Comparison of ENCODE assay signal across 24 cellular contexts in the genomic region with DNA sequence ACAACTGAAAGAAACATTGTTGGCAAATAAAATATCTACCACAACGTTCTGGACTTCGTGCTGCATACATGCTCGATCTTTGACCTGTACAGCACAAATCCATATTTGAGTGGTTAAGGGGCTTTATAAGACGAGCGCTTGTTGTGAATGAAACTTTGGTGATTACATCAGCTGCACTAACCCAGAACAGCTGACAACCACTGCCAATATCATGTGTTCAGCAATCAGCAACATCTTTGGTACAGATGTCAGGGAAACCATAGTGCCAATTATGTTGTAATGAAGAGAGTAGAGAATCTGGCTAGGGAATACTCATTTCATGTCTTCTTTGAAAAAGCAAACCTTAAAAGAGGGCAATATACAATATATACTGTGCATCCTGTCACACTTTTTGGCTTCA.
"Had no signal": no experiment of that assay in that cellular context is flagged by ENCODE, and none has a peak within 500 bp of the region (broad histone marks: within the 10 kb centered on the region; RNA-seq: fewer than 3 reads in every experiment).

No MANE protein-coding gene starts in this region.

- H3K27me3 ChIP-seq: adrenal gland, esophagus muscularis mucosa, hepatocyte, left lung, neutrophil, ovary, thyroid gland, upper lobe of right lung had no signal

- H3K4me1 ChIP-seq: adrenal gland, esophagus muscularis mucosa, left lung, prostate gland, thyroid gland, upper lobe of right lung had no signal

- DNase-seq: activated CD4-positive, alpha-beta T cell treated with anti-CD3 and anti-CD28 coated beads, Interleukin-2, amount 10 ng/mL, durations not matched to agents 7 days and 5 days; activated CD8-positive, alpha-beta T cell treated with anti-CD3 and anti-CD28 coated beads, Interleukin-2, amount 10 ng/mL, durations not matched to agents 7 days and 5 days; activated gamma-delta T cell; adrenal gland; foreskin melanocyte; glutamatergic neuron; immature natural killer cell; left lung; naive thymus-derived CD8-positive, alpha-beta T cell; ovary; stimulated activated CD4-positive, alpha-beta T cell treated with anti-CD3 and anti-CD28 coated beads, Interleukin-4, amount 100 ng/mL, for 24 hours; stimulated activated naive CD8-positive, alpha-beta T cell treated with anti-CD3 and anti-CD28 coated beads, Interleukin-15, Interleukin-2, amounts not matched to agents 100 U/mL and 50 U/mL, for 24 hours; substantia nigra; T-cell; thyroid gland; upper lobe of right lung had no signal

- H2AFZ ChIP-seq: hepatocyte had no signal

- H3K4me3 ChIP-seq: adrenal gland, coronary artery, esophagus muscularis mucosa, hepatocyte, left lung, ovary, prostate gland, thyroid gland, upper lobe of right lung had no signal

- H3K4me2 ChIP-seq: hepatocyte had no signal

- ATAC-seq: activated CD4-positive, CD25-positive, alpha-beta regulatory T cell treated with anti-CD3 and anti-CD28 coated beads, Interleukin-2, amount 50 U/mL, for 24 hours; activated CD8-positive, alpha-beta T cell treated with anti-CD3 and anti-CD28 coated beads, Interleukin-2, amount 10 ng/mL, durations not matched to agents 7 days and 5 days; activated naive CD4-positive, alpha-beta T cell treated with anti-CD3 and anti-CD28 coated beads, Interleukin-2, amount 50 U/mL, for 72 hours; left lung; naive thymus-derived CD8-positive, alpha-beta T cell; stimulated activated naive CD8-positive, alpha-beta T cell treated with anti-CD3 and anti-CD28 coated beads, Interleukin-15, Interleukin-2, amounts not matched to agents 100 U/mL and 50 U/mL, for 24 hours; T-cell; upper lobe of right lung had no signal

- H3K9me3 ChIP-seq: adrenal gland, esophagus muscularis mucosa, left lung, neutrophil, ovary, prostate gland, thyroid gland, upper lobe of right lung had no signal

- H3K36me3 ChIP-seq: adrenal gland, esophagus muscularis mucosa, left lung, neutrophil, ovary, prostate gland, thyroid gland, upper lobe of right lung had no signal

- H3K27ac ChIP-seq: adrenal gland, coronary artery, esophagus muscularis mucosa, hepatocyte, left lung, neutrophil, ovary, prostate gland, thyroid gland, upper lobe of right lung, VCaP had no signal
